Comparison of ENCODE assay signal across 1 cellular context in genomic region chr17:7138800-7139381, GRCh38.
TF ChIP-seq lines count a peak whose summit lies in the region.

No MANE protein-coding gene starts in this region.

TF ChIP-seq in HepG2, 621 proteins besides CTCF, POLR2A, EP300 and RAD21 (continued from another document):
- TF ChIP-seq, protein P1, sequence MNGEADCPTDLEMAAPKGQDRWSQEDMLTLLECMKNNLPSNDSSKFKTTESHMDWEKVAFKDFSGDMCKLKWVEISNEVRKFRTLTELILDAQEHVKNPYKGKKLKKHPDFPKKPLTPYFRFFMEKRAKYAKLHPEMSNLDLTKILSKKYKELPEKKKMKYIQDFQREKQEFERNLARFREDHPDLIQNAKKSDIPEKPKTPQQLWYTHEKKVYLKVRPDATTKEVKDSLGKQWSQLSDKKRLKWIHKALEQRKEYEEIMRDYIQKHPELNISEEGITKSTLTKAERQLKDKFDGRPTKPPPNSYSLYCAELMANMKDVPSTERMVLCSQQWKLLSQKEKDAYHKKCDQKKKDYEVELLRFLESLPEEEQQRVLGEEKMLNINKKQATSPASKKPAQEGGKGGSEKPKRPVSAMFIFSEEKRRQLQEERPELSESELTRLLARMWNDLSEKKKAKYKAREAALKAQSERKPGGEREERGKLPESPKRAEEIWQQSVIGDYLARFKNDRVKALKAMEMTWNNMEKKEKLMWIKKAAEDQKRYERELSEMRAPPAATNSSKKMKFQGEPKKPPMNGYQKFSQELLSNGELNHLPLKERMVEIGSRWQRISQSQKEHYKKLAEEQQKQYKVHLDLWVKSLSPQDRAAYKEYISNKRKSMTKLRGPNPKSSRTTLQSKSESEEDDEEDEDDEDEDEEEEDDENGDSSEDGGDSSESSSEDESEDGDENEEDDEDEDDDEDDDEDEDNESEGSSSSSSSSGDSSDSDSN (CRISPR knock-in tag; IDR thresholded peaks at IDR 0.05): peak; percentile 40; the same call in 1 of the 2 replicates
- TF ChIP-seq ISL2 (CRISPR knock-in tag; IDR thresholded peaks at IDR 0.05) (no peak), ZBTB38 (CRISPR knock-in tag; IDR thresholded peaks at IDR 0.05) (no peak), CEBPB (IDR thresholded peaks at IDR 0.05; ENCODE audit: borderline replicate concordance, low read depth, low read length) (peak; percentile 76), TCF12 (IDR thresholded peaks at IDR 0.05) (no peak), TCF12 (CRISPR knock-in tag; IDR thresholded peaks at IDR 0.05) (no peak), HCFC1 (IDR thresholded peaks at IDR 0.05; ENCODE audit: low read depth, low read length) (no peak), MIER3 (CRISPR knock-in tag; IDR thresholded peaks at IDR 0.05; ENCODE audit: borderline replicate concordance) (peak; percentile 52; the same call in 1 of the 2 replicates), ZNF614 (CRISPR knock-in tag; IDR thresholded peaks at IDR 0.05; ENCODE audit: borderline replicate concordance) (peak; percentile 25; the same call in 1 of the 2 replicates), SP1 (IDR thresholded peaks at IDR 0.05) (no peak), SP1 (CRISPR knock-in tag; IDR thresholded peaks at IDR 0.05) (0 out of 2 replicates have a peak, but pooled peaks have one; percentile 8), ZNF136 (CRISPR knock-in tag; IDR thresholded peaks at IDR 0.05; ENCODE audit: low read depth) (0 out of 2 replicates have a peak, but pooled peaks have one; percentile 39), THAP11 (CRISPR knock-in tag; IDR thresholded peaks at IDR 0.05) (0 out of 2 replicates have a peak, but pooled peaks have one; percentile 11), ELF3 (CRISPR knock-in tag; IDR thresholded peaks at IDR 0.05) (peak; percentile 76; the same call in 1 of the 2 replicates), HMG20A (CRISPR knock-in tag; IDR thresholded peaks at IDR 0.05; ENCODE audit: borderline replicate concordance) (peak; percentile 22; the same call in 1 of the 2 replicates), FOSL2 (CRISPR knock-in tag; IDR thresholded peaks at IDR 0.05) (0 out of 2 replicates have a peak, but pooled peaks have one; percentile 35), ELF1 (CRISPR knock-in tag; IDR thresholded peaks at IDR 0.05) (peak; percentile 70), ZNF619 (CRISPR knock-in tag; IDR thresholded peaks at IDR 0.05) (no peak), SAP130 (CRISPR knock-in tag; IDR thresholded peaks at IDR 0.05; ENCODE audit: low read depth) (peak; percentile 34)
- TF ChIP-seq, protein P2, sequence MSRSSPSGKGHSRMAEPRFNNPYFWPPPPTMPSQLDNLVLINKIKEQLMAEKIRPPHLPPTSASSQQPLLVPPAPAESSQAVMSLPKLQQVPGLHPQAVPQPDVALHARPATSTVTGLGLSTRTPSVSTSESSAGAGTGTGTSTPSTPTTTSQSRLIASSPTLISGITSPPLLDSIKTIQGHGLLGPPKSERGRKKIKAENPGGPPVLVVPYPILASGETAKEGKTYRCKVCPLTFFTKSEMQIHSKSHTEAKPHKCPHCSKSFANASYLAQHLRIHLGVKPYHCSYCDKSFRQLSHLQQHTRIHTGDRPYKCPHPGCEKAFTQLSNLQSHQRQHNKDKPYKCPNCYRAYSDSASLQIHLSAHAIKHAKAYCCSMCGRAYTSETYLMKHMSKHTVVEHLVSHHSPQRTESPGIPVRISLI (CRISPR knock-in tag; IDR thresholded peaks at IDR 0.05; ENCODE audit: borderline replicate concordance): peak; percentile 81; the same call in 1 of the 2 replicates
- TF ChIP-seq, protein P3, sequence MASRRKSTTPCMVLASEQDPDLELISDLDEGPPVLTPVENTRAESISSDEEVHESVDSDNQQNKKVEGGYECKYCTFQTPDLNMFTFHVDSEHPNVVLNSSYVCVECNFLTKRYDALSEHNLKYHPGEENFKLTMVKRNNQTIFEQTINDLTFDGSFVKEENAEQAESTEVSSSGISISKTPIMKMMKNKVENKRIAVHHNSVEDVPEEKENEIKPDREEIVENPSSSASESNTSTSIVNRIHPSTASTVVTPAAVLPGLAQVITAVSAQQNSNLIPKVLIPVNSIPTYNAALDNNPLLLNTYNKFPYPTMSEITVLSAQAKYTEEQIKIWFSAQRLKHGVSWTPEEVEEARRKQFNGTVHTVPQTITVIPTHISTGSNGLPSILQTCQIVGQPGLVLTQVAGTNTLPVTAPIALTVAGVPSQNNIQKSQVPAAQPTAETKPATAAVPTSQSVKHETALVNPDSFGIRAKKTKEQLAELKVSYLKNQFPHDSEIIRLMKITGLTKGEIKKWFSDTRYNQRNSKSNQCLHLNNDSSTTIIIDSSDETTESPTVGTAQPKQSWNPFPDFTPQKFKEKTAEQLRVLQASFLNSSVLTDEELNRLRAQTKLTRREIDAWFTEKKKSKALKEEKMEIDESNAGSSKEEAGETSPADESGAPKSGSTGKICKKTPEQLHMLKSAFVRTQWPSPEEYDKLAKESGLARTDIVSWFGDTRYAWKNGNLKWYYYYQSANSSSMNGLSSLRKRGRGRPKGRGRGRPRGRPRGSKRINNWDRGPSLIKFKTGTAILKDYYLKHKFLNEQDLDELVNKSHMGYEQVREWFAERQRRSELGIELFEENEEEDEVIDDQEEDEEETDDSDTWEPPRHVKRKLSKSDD (CRISPR knock-in tag; IDR thresholded peaks at IDR 0.05; ENCODE audit: low read depth): no peak
- TF ChIP-seq, protein P4, sequence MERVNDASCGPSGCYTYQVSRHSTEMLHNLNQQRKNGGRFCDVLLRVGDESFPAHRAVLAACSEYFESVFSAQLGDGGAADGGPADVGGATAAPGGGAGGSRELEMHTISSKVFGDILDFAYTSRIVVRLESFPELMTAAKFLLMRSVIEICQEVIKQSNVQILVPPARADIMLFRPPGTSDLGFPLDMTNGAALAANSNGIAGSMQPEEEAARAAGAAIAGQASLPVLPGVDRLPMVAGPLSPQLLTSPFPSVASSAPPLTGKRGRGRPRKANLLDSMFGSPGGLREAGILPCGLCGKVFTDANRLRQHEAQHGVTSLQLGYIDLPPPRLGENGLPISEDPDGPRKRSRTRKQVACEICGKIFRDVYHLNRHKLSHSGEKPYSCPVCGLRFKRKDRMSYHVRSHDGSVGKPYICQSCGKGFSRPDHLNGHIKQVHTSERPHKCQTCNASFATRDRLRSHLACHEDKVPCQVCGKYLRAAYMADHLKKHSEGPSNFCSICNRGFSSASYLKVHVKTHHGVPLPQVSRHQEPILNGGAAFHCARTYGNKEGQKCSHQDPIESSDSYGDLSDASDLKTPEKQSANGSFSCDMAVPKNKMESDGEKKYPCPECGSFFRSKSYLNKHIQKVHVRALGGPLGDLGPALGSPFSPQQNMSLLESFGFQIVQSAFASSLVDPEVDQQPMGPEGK (CRISPR knock-in tag; IDR thresholded peaks at IDR 0.05): 0 out of 2 replicates have a peak, but pooled peaks have one; percentile 38
